In genomic region chr6:24547243-24547642, GRCh38 we compare ENCODE assay signal across 1 cellular context.
TF ChIP-seq lines count a peak whose summit lies in the region.

No MANE protein-coding gene starts in this region.

TF ChIP-seq in K562, 482 proteins besides CTCF, POLR2A, EP300 and RAD21 (continued from another document):
- TF ChIP-seq ZBTB33 (CRISPR knock-in tag; IDR thresholded peaks at IDR 0.05) (no peak), PHTF2 (CRISPR knock-in tag; IDR thresholded peaks at IDR 0.05) (no peak), CTCFL (IDR thresholded peaks at IDR 0.05; ENCODE audit: borderline replicate concordance, insufficient read depth, low read depth, low read length, poor library complexity, severe bottlenecking) (no peak), ZBTB1 (CRISPR knock-in tag; IDR thresholded peaks at IDR 0.05; ENCODE audit: borderline replicate concordance, low read depth) (no peak), BHLHE40 (IDR thresholded peaks at IDR 0.05; ENCODE audit: low read length) (peak; percentile 87), MYC (IDR thresholded peaks at IDR 0.05; ENCODE audit: low read depth, low read length) (no peak), MYC (CRISPR knock-in tag; IDR thresholded peaks at IDR 0.05; ENCODE audit: borderline replicate concordance, low read depth) (no peak), SMC3 (conservative IDR thresholded peaks at IDR 0.05; ENCODE audit: insufficient read depth, low read depth, low read length) (0 out of 2 replicates have a peak, but pooled peaks have one; percentile 23), PBX2 (CRISPR knock-in tag; IDR thresholded peaks at IDR 0.05; ENCODE audit: low read depth) (no peak), PBX2 (tag; conservative IDR thresholded peaks at IDR 0.05; ENCODE audit: low read depth) (peak; percentile 52; the same call in 1 of the 2 replicates), POLR2AphosphoS2 (IDR thresholded peaks at IDR 0.05; ENCODE audit: low read length) (no peak), MEIS2 (IDR thresholded peaks at IDR 0.05; ENCODE audit: partially characterized antibody) (peak; percentile 63), ATF1 (CRISPR knock-in tag; IDR thresholded peaks at IDR 0.05) (no peak), ATF1 (tag; IDR thresholded peaks at IDR 0.05) (no peak), DNMT1 (IDR thresholded peaks at IDR 0.05) (no peak), ZNF408 (CRISPR knock-in tag; IDR thresholded peaks at IDR 0.05; ENCODE audit: low read depth) (no peak), FOXA3 (CRISPR knock-in tag; conservative IDR thresholded peaks at IDR 0.05 in 1 of 2, IDR thresholded peaks at IDR 0.05 in 1 of 2) (no peak), CBFA2T3 (IDR thresholded peaks at IDR 0.05) (peak; percentile 18; the same call in 1 of the 2 replicates), ZNF518B (CRISPR knock-in tag; IDR thresholded peaks at IDR 0.05) (no peak), CTBP1 (IDR thresholded peaks at IDR 0.05; ENCODE audit: borderline replicate concordance) (0 out of 2 replicates have a peak, but pooled peaks have one; percentile 13)
